In genomic region chr6:136955123-136955522, GRCh38 we compare ENCODE assay signal across 36 cellular contexts. TPM values are rescaled to one million over a fixed set of nuclear protein-coding genes. Genes with fewer than 3 reads are reported as not detected.
"Had no signal": no experiment of that assay in that cellular context is flagged by ENCODE, and none has a peak within 500 bp of the region (broad histone marks: within the 10 kb centered on the region; RNA-seq: fewer than 3 reads in every experiment).

No MANE protein-coding gene starts in this region.

- H3K36me3 Mint-ChIP-seq: activated CD4-positive, alpha-beta memory T cell treated with anti-CD3 and anti-CD28 coated beads for 36 hours; activated naive CD4-positive, alpha-beta T cell treated with anti-CD3 and anti-CD28 coated beads, Interleukin-2, amount 10 ng/mL, durations not matched to agents 7 days and 5 days; activated naive CD8-positive, alpha-beta T cell treated with anti-CD3 and anti-CD28 coated beads, Interleukin-2, amount 10 ng/mL, durations not matched to agents 7 days and 5 days; brain had no signal

- H3K27me3 ChIP-seq: ascending aorta, ovary, right lobe of liver had no signal

- DNase-seq: activated CD4-positive, alpha-beta memory T cell treated with anti-CD3 and anti-CD28 coated beads for 36 hours; activated CD4-positive, alpha-beta T cell treated with anti-CD3 and anti-CD28 coated beads, Interleukin-2, amount 10 ng/mL, durations not matched to agents 24 days and 14 days; activated CD4-positive, CD25-positive, alpha-beta regulatory T cell treated with anti-CD3 and anti-CD28 coated beads, Interleukin-2, amount 50 U/mL, for 72 hours; activated CD8-positive, alpha-beta memory T cell treated with anti-CD3 and anti-CD28 coated beads, Interleukin-2, amount 50 U/mL, for 4 hours; activated gamma-delta T cell; activated naive CD4-positive, alpha-beta T cell treated with anti-CD3 and anti-CD28 coated beads, Interleukin-2, amount 10 ng/mL, durations not matched to agents 7 days and 5 days; activated naive CD8-positive, alpha-beta T cell treated with anti-CD3 and anti-CD28 coated beads, Interleukin-2, amount 10 ng/mL, durations not matched to agents 7 days and 5 days; activated T-cell treated with anti-CD3 and anti-CD28 coated beads, Interleukin-2, amount 50 U/mL, for 24 hours; cortex of kidney; foreskin keratinocyte; heart left ventricle; left ventricle myocardium inferior; nephron progenitor cell; ovary; right lobe of liver; stimulated activated CD4-positive, alpha-beta T cell treated with anti-CD3 and anti-CD28 coated beads, Interleukin-12 subunit alpha, Interleukin-12 subunit beta, amount 100 ng/mL, for 4 hours; stimulated activated CD4-positive, alpha-beta T cell treated with anti-CD3 and anti-CD28 coated beads, Interleukin-4, amount 100 ng/mL, for 1 hour; T-helper 9 cell; trophoblast cell; WERI-Rb-1 had no signal

- H3K9me3 Mint-ChIP-seq: activated CD4-positive, alpha-beta memory T cell treated with anti-CD3 and anti-CD28 coated beads for 36 hours; activated CD4-positive, alpha-beta T cell treated with anti-CD3 and anti-CD28 coated beads, Interleukin-2, amount 10 ng/mL, durations not matched to agents 24 days and 14 days; activated naive CD4-positive, alpha-beta T cell treated with anti-CD3 and anti-CD28 coated beads, Interleukin-2, amount 10 ng/mL, durations not matched to agents 7 days and 5 days; activated naive CD8-positive, alpha-beta T cell treated with anti-CD3 and anti-CD28 coated beads, Interleukin-2, amount 10 ng/mL, durations not matched to agents 7 days and 5 days; activated T-cell treated with anti-CD3 and anti-CD28 coated beads, Interleukin-2, amount 50 U/mL, for 24 hours; brain; nephron progenitor cell; stimulated activated naive CD8-positive, alpha-beta T cell treated with anti-CD3 and anti-CD28 coated beads, Interleukin-15, Interleukin-2, amounts not matched to agents 100 ng/mL and 50 ng/mL, for 24 hours had no signal

- H3K36me3 ChIP-seq: ascending aorta, heart left ventricle, left ventricle myocardium inferior, ovary, right lobe of liver, thoracic aorta, WERI-Rb-1 had no signal

- ATAC-seq: esophagus mucosa, foreskin keratinocyte, heart left ventricle, right lobe of liver had no signal

- H3K4me1 ChIP-seq: ascending aorta, foreskin keratinocyte had no signal

- H3K27ac Mint-ChIP-seq: activated CD4-positive, alpha-beta memory T cell treated with anti-CD3 and anti-CD28 coated beads for 36 hours; activated CD4-positive, alpha-beta T cell treated with anti-CD3 and anti-CD28 coated beads, Interleukin-2, amount 10 ng/mL, durations not matched to agents 24 days and 14 days; activated naive CD4-positive, alpha-beta T cell treated with anti-CD3 and anti-CD28 coated beads, Interleukin-2, amount 10 ng/mL, durations not matched to agents 7 days and 5 days; activated naive CD8-positive, alpha-beta T cell treated with anti-CD3 and anti-CD28 coated beads, Interleukin-2, amount 10 ng/mL, durations not matched to agents 7 days and 5 days; activated T-cell treated with anti-CD3 and anti-CD28 coated beads, Interleukin-2, amount 50 U/mL, for 24 hours; brain; nephron progenitor cell; progenitor cell of endocrine pancreas; stimulated activated naive CD8-positive, alpha-beta T cell treated with anti-CD3 and anti-CD28 coated beads, Interleukin-15, Interleukin-2, amounts not matched to agents 100 ng/mL and 50 ng/mL, for 24 hours had no signal

- FAIRE-seq: urothelium cell line had no signal

- H3K4me3 ChIP-seq: ascending aorta, heart left ventricle, left ventricle myocardium inferior, lung, ovary, right lobe of liver, skin epidermis, thoracic aorta had no signal

- H3K9me3 ChIP-seq: ascending aorta, heart left ventricle, left ventricle myocardium inferior, ovary, right lobe of liver, thoracic aorta had no signal

- H3K27ac ChIP-seq: ascending aorta, foreskin keratinocyte, heart left ventricle, left ventricle myocardium inferior, ovary, right lobe of liver, skin epidermis, thoracic aorta, WERI-Rb-1 had no signal

- H3K4me3 Mint-ChIP-seq: activated CD4-positive, alpha-beta memory T cell treated with anti-CD3 and anti-CD28 coated beads for 36 hours; activated CD4-positive, alpha-beta T cell treated with anti-CD3 and anti-CD28 coated beads, Interleukin-2, amount 10 ng/mL, durations not matched to agents 24 days and 14 days; activated naive CD4-positive, alpha-beta T cell treated with anti-CD3 and anti-CD28 coated beads, Interleukin-2, amount 10 ng/mL, durations not matched to agents 7 days and 5 days; activated naive CD8-positive, alpha-beta T cell treated with anti-CD3 and anti-CD28 coated beads, Interleukin-2, amount 10 ng/mL, durations not matched to agents 7 days and 5 days; activated T-cell treated with anti-CD3 and anti-CD28 coated beads, Interleukin-2, amount 50 U/mL, for 24 hours; brain; nephron progenitor cell; stimulated activated naive CD8-positive, alpha-beta T cell treated with anti-CD3 and anti-CD28 coated beads, Interleukin-15, Interleukin-2, amounts not matched to agents 100 ng/mL and 50 ng/mL, for 24 hours had no signal

RNA-seq across cellular contexts. Expression of gene SLC35D3, which starts 33.0 kb away (rescaled TPM):
- total RNA-seq: activated CD4-positive, alpha-beta memory T cell treated with anti-CD3 and anti-CD28 coated beads for 36 hours; activated CD4-positive, alpha-beta T cell treated with anti-CD3 and anti-CD28 coated beads, Interleukin-2, amount 10 ng/mL, durations not matched to agents 24 days and 14 days; activated CD8-positive, alpha-beta memory T cell treated with anti-CD3 and anti-CD28 coated beads for 36 hours; activated naive CD8-positive, alpha-beta T cell treated with anti-CD3 and anti-CD28 coated beads, Interleukin-2, amount 10 ng/mL, durations not matched to agents 7 days and 5 days; ascending aorta; cardiac septum; chondrocyte; esophagus mucosa; foreskin keratinocyte; mesenteric fat pad; mucosa of gallbladder; ovary; progenitor cell of endocrine pancreas; renal cortical epithelial cell; right lobe of liver; subcutaneous adipose tissue; thoracic aorta had no signal
- polyA plus RNA-seq: foreskin keratinocyte had no signal
